Comparison of ENCODE assay signal across 1 cellular context in the genomic region with DNA sequence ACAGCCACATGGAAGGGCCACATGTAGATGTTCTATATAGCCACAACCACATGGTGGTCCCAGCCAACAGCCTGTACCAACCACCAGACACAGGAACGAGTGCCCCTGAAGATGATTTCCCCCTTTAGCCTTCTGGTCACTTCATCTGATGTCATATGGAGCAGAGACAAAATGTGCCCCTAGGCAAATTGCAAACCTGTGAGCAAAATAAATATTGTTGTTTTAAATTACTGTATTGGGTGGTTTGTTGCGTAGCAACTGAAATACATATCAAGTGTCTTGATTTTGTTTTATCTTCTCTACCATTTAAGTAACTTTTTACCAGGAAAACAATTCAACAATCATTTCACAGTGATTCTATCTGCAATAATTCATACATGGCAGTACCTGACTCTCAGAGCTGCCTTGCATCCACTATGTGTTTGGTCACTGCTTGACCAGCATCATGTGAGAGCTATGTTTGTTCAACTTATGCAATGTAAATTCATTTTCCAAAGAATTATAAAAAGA.
TF ChIP-seq lines count a peak whose summit lies in the region.

No MANE protein-coding gene starts in this region.

TF ChIP-seq in SK-N-SH treated with all-trans-retinoic acid at 6 μM for 48 hours, 23 proteins besides CTCF, POLR2A, EP300 and RAD21 (continued from another document):
- TF ChIP-seq CSRNP3 (CRISPR knock-in tag; IDR thresholded peaks at IDR 0.05): no peak
- no peak for TF ChIP-seq ZFP3 (CRISPR knock-in tag; IDR thresholded peaks at IDR 0.05)
- TF ChIP-seq, protein P1, sequence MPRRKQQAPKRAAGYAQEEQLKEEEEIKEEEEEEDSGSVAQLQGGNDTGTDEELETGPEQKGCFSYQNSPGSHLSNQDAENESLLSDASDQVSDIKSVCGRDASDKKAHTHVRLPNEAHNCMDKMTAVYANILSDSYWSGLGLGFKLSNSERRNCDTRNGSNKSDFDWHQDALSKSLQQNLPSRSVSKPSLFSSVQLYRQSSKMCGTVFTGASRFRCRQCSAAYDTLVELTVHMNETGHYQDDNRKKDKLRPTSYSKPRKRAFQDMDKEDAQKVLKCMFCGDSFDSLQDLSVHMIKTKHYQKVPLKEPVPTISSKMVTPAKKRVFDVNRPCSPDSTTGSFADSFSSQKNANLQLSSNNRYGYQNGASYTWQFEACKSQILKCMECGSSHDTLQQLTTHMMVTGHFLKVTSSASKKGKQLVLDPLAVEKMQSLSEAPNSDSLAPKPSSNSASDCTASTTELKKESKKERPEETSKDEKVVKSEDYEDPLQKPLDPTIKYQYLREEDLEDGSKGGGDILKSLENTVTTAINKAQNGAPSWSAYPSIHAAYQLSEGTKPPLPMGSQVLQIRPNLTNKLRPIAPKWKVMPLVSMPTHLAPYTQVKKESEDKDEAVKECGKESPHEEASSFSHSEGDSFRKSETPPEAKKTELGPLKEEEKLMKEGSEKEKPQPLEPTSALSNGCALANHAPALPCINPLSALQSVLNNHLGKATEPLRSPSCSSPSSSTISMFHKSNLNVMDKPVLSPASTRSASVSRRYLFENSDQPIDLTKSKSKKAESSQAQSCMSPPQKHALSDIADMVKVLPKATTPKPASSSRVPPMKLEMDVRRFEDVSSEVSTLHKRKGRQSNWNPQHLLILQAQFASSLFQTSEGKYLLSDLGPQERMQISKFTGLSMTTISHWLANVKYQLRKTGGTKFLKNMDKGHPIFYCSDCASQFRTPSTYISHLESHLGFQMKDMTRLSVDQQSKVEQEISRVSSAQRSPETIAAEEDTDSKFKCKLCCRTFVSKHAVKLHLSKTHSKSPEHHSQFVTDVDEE (CRISPR knock-in tag; IDR thresholded peaks at IDR 0.05): no peak
- no peak for TF ChIP-seq ESRRG (CRISPR knock-in tag; IDR thresholded peaks at IDR 0.05)
